Comparison of ENCODE assay signal across 13 cellular contexts in the genomic region with DNA sequence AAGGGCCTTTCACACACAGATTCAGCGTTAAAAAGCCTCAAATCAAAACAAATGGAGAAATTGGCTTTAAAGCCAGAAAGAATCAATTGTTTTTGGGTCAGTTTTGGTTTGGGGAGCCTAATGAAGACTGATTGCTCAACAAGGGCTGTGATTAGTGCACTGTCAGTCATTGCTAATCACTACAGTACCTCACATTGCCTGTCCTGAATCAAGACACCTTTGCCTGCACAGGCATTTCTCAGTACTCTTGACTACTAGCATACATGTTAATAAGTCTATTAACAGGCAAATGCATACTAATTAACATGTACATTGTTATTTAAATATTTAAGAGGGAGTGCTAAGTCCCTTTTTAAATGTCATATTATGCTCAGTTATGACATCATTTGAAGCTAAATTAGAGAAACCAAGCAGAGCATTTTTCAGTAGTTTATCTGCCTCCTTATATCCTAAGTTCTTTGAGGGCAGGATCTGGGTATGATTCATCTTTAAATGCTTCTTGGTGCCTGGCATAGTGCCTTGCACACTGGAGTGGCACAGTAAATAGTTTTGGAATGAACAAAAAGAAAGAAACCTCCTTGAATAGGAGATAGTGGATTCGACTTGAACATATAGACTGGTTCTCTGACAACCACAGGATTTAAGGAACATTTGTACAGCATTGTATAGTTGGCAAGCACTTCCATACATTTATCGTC. TPM values are rescaled to one million over a fixed set of nuclear protein-coding genes. Genes with fewer than 3 reads are reported as not detected.
A peak's percentile ranks its signal among the peaks of the same experiment; 100 is the strongest.
DNase-seq lines count a peak whose midpoint lies in the region; ATAC-seq, FAIRE-seq and TF ChIP-seq lines count a peak whose summit lies in the region.
"Had no signal": no experiment of that assay in that cellular context is flagged by ENCODE, and none has a peak within 500 bp of the region (broad histone marks: within the 10 kb centered on the region; RNA-seq: fewer than 3 reads in every experiment).

No MANE protein-coding gene starts in this region.

- CTCF ChIA-PET in PC-3 (lab: Charles Lee) (no interaction called here), endothelial cell of umbilical vein (lab: Charles Lee) (interaction anchor here (0.7 to 1.2 kb wide), 2 partner anchors 70 to 123 kb away, joined by 4 to 5 read pairs; no protein-coding TSS in a partner anchor)

- POLR2A ChIA-PET in PC-3 (lab: Charles Lee; ENCODE audit: unreplicated experiment) (no interaction called here), endothelial cell of umbilical vein (lab: Charles Lee) (interaction anchor here (0.6 to 1.2 kb wide), 2 partner anchors 9 to 213 kb away, joined by 3 to 4 read pairs; no protein-coding TSS in a partner anchor)

- H3K27ac ChIP-seq in PC-3 (ENCODE audit: low read length) (no peak overlapping the region), endothelial cell of umbilical vein (ENCODE audit: insufficient read depth, low read depth, low read length) (no peak overlapping the region), pancreas (no peak overlapping the region)

- peak; percentile 80 for DNase-seq in AG10803 (ENCODE audit: low read depth)
- DNase-seq in PC-3, result peak; percentile 65
- DNase-seq in endothelial cell of umbilical vein (ENCODE audit: low read depth, low spot score), result peak; percentile 24
- no peak for DNase-seq in mesothelial cell of epicardium (ENCODE audit: low spot score in 2 of 2, unreplicated experiment in 2 of 2)
- DNase-seq in NCI-H748 treated with DMSO at 0.1 percent for 48 hours (lab: John Stamatoyannopoulos, UW), result no peak
- no peak for DNase-seq in stimulated activated naive CD8-positive, alpha-beta T cell treated with anti-CD3 and anti-CD28 coated beads, Interleukin-15, Interleukin-2, amounts not matched to agents 100 U/mL and 50 U/mL, for 24 hours
- DNase-seq in pancreas, result no peak
- no peak for DNase-seq in activated T-cell treated with anti-CD3 and anti-CD28 coated beads, Interleukin-2, amount 50 U/mL, for 72 hours
- DNase-seq: activated CD8-positive, alpha-beta T cell treated with anti-CD3 and anti-CD28 coated beads for 36 hours; erythroblast; occipital lobe; SIG-M5 had no signal

- H3F3A ChIP-seq in PC-3 (ENCODE audit: low read length, unreplicated experiment), result peaks cover 17% of the 10 kb centered on the region

- 0 out of 2 replicates have a peak, but pooled peaks cover 9% of the 10 kb centered on the region for H3K9me3 ChIP-seq in PC-3 (ENCODE audit: low read length)
- H3K9me3 ChIP-seq in endothelial cell of umbilical vein (replicated peaks; ENCODE audit: control insufficient read depth, insufficient read depth, low read length), result no peaks in the 10 kb centered on the region
- no peaks in the 10 kb centered on the region for H3K9me3 ChIP-seq in pancreas

- WGBS in pancreas, 2 donors, result 67 to 68% methylated on average over 3 of the region's 3 CpGs

- H3K27me3 ChIP-seq in PC-3 (ENCODE audit: low read length) (no peaks in the 10 kb centered on the region), endothelial cell of umbilical vein (ENCODE audit: control insufficient read depth in 2 of 2, insufficient read depth in 2 of 2, low read length in 2 of 2) (no peaks in the 10 kb centered on the region), pancreas (no peaks in the 10 kb centered on the region)

- H3K9me1 ChIP-seq in endothelial cell of umbilical vein (replicated peaks; ENCODE audit: control insufficient read depth, extremely low read depth, insufficient read depth, low read length), result no peaks in the 10 kb centered on the region

- dilution Hi-C loops in endothelial cell of umbilical vein (cut with MboI; ENCODE audit: extremely low pct_ligation_motif_present, low sequenced_read_pairs), result no loop called here

- FAIRE-seq in endothelial cell of umbilical vein (lab: Jason Lieb, UNC) (no peak), pancreas (lab: Jason Lieb, UNC) (no peak)

- peak overlapping the region; percentile 78 for H3K27ac Mint-ChIP-seq in mesothelial cell of epicardium
- no peak overlapping the region for H3K27ac Mint-ChIP-seq in activated T-cell treated with anti-CD3 and anti-CD28 coated beads, Interleukin-2, amount 50 U/mL, for 72 hours
- H3K27ac Mint-ChIP-seq: activated CD8-positive, alpha-beta T cell treated with anti-CD3 and anti-CD28 coated beads for 36 hours; memory B cell had no signal

- no peak overlapping the region for H3K4me3 Mint-ChIP-seq in mesothelial cell of epicardium
- no peak overlapping the region for H3K4me3 Mint-ChIP-seq in activated T-cell treated with anti-CD3 and anti-CD28 coated beads, Interleukin-2, amount 50 U/mL, for 72 hours
- H3K4me3 Mint-ChIP-seq: activated CD8-positive, alpha-beta T cell treated with anti-CD3 and anti-CD28 coated beads for 36 hours; memory B cell had no signal

- no peak; the same call in 1 of the 2 replicates for ATAC-seq in PC-3
- ATAC-seq in stimulated activated naive CD8-positive, alpha-beta T cell treated with anti-CD3 and anti-CD28 coated beads, Interleukin-15, Interleukin-2, amounts not matched to agents 100 U/mL and 50 U/mL, for 24 hours, result no peak
- ATAC-seq in pancreas, result no peak
- ATAC-seq in activated T-cell treated with anti-CD3 and anti-CD28 coated beads, Interleukin-2, amount 50 U/mL, for 72 hours (replicated peaks in 1 of 2), result no peak
- ATAC-seq: activated CD8-positive, alpha-beta T cell treated with anti-CD3 and anti-CD28 coated beads for 36 hours had no signal

- H4K20me1 ChIP-seq in PC-3 (ENCODE audit: low read length) (no peaks in the 10 kb centered on the region), endothelial cell of umbilical vein (replicated peaks; ENCODE audit: control insufficient read depth, extremely low read depth, insufficient read depth, low read length) (no peaks in the 10 kb centered on the region)

- TF ChIP-seq CTCF in AG10803 (conservative IDR thresholded peaks at IDR 0.05; ENCODE audit: low read length) (no peak), PC-3 (conservative IDR thresholded peaks at IDR 0.05; ENCODE audit: low read depth, low read length) (no peak), endothelial cell of umbilical vein (IDR thresholded peaks at IDR 0.05; ENCODE audit: extremely low read depth in 1 of 2, insufficient read depth in 1 of 2, low read depth in 1 of 2, low read length in 2 of 2) (no peak), mesothelial cell of epicardium (IDR thresholded peaks at IDR 0.05; ENCODE audit: unreplicated experiment) (no peak), pancreas (IDR thresholded peaks at IDR 0.05) (no peak)

- H3K4me1 Mint-ChIP-seq in mesothelial cell of epicardium, result peaks cover 23% of the 10 kb centered on the region
- H3K4me1 Mint-ChIP-seq in activated T-cell treated with anti-CD3 and anti-CD28 coated beads, Interleukin-2, amount 50 U/mL, for 72 hours (ENCODE audit: low read depth), result no peaks in the 10 kb centered on the region
- H3K4me1 Mint-ChIP-seq: memory B cell had no signal

- H3K9ac ChIP-seq in PC-3 (ENCODE audit: low read length), result no peak overlapping the region
- H3K9ac ChIP-seq in endothelial cell of umbilical vein (replicated peaks; ENCODE audit: extremely low read depth, insufficient read depth, low read length), result no peak overlapping the region

- H2AFZ ChIP-seq in PC-3 (ENCODE audit: low read length), result no peak overlapping the region
- no peak overlapping the region for H2AFZ ChIP-seq in endothelial cell of umbilical vein (ENCODE audit: low read depth, low read length)

- H3K36me3 Mint-ChIP-seq in mesothelial cell of epicardium, result peaks cover 18% of the 10 kb centered on the region
- peaks cover 3 to 5% of the 10 kb centered on the region in 2 donors for H3K36me3 Mint-ChIP-seq in activated T-cell treated with anti-CD3 and anti-CD28 coated beads, Interleukin-2, amount 50 U/mL, for 72 hours (ENCODE audit: insufficient read depth in 2 of 2)

- intact Hi-C loops in PC-3 (cut with micrococcal nuclease), result no loop called here
- intact Hi-C loops in endothelial cell of umbilical vein (cut with micrococcal nuclease), result no loop called here
- intact Hi-C loops in pancreas (cut with DNase I), result no loop called here

- H3K9me2 ChIP-seq in PC-3 (replicated peaks; ENCODE audit: low read length), result no peaks in the 10 kb centered on the region

- H3K4me3 ChIP-seq in AG10803 (ENCODE audit: low read length) (no peak overlapping the region), PC-3 (ENCODE audit: low read length) (no peak overlapping the region), endothelial cell of umbilical vein (replicated peaks in 1 of 3; ENCODE audit: insufficient read depth in 1 of 3, low read depth in 1 of 3, low read length in 3 of 3) (no peak overlapping the region), pancreas (no peak overlapping the region)

- H3K9me3 Mint-ChIP-seq in mesothelial cell of epicardium, result peaks cover 16% of the 10 kb centered on the region
- H3K9me3 Mint-ChIP-seq in activated T-cell treated with anti-CD3 and anti-CD28 coated beads, Interleukin-2, amount 50 U/mL, for 72 hours, result peaks cover 3 to 8% of the 10 kb centered on the region in 2 donors

- H3K4me1 ChIP-seq in PC-3 (ENCODE audit: insufficient read depth, low read length), result peaks cover 54% of the 10 kb centered on the region
- peaks cover 16% of the 10 kb centered on the region for H3K4me1 ChIP-seq in endothelial cell of umbilical vein (ENCODE audit: control insufficient read depth, extremely low read depth, insufficient read depth, low read length)
- H3K4me1 ChIP-seq in pancreas, result peaks cover 0 to 4% (median 0%) of the 10 kb centered on the region in 3 donors

- TF ChIP-seq POLR2A in endothelial cell of umbilical vein (IDR thresholded peaks at IDR 0.05; ENCODE audit: low read depth, low read length), result no peak

- H3K4me2 ChIP-seq in PC-3 (ENCODE audit: low read length), result peak overlapping the region; percentile 42
- H3K4me2 ChIP-seq in endothelial cell of umbilical vein (ENCODE audit: insufficient read depth, low read length), result no peak overlapping the region

- no peaks in the 10 kb centered on the region for H3K27me3 Mint-ChIP-seq in mesothelial cell of epicardium (ENCODE audit: low read depth)
- H3K27me3 Mint-ChIP-seq in activated T-cell treated with anti-CD3 and anti-CD28 coated beads, Interleukin-2, amount 50 U/mL, for 72 hours (ENCODE audit: low read depth), result peaks cover 22% of the 10 kb centered on the region

- H3K79me2 ChIP-seq in PC-3 (ENCODE audit: low read length), result no peaks in the 10 kb centered on the region
- H3K79me2 ChIP-seq in endothelial cell of umbilical vein (ENCODE audit: control insufficient read depth, insufficient read depth, low read length), result peaks cover 17% of the 10 kb centered on the region

- no TSS peak for BruUV-seq in PC-3 (replicated peaks; lab: Mats Ljungman, UMichigan)
- BruUV-seq in endothelial cell of umbilical vein (replicated peaks; lab: Mats Ljungman, UMichigan), result no TSS peak

- H3K36me3 ChIP-seq in PC-3 (ENCODE audit: low read depth, low read length) (no peaks in the 10 kb centered on the region), endothelial cell of umbilical vein (ENCODE audit: control insufficient read depth in 2 of 2, extremely low read depth in 1 of 2, insufficient read depth in 2 of 2, low read length in 2 of 2) (peaks cover 0 to 2% of the 10 kb centered on the region in 2 experiments), pancreas (no peaks in the 10 kb centered on the region)

RNA-seq across cellular contexts. Expression of gene CCN1, which starts 25.8 kb away (rescaled TPM):
- total RNA-seq in PC-3 (2014; rRNA removed) (85.4 and 123 TPM in 2 replicates), endothelial cell of umbilical vein (899 and 1,036 TPM in 2 replicates), mesothelial cell of epicardium (731 to 797 TPM (median 760 TPM) in 3 replicates), pancreas (10 to 100 TPM; 11.5 to 37.7 (median 19.1) TPM)
- polyA plus RNA-seq in endothelial cell of umbilical vein (462 and 516 TPM in 2 replicates), pancreas (10 to 100 TPM; 17.0 to 54.6 TPM)
- polyA plus RNA-seq in endothelial cell of umbilical vein (2011; cell fraction: cytosol; rRNA removed), result 1,025 and 1,084 TPM in 2 replicates
- polyA plus RNA-seq in endothelial cell of umbilical vein (2011; cell fraction: nucleus; rRNA removed), result 1,068 and 1,375 TPM in 2 replicates
- 928 and 992 TPM in 2 replicates for polyA plus RNA-seq in endothelial cell of umbilical vein (2012)
- polyA minus RNA-seq in endothelial cell of umbilical vein, result 488 and 545 TPM in 2 replicates
- polyA minus RNA-seq in endothelial cell of umbilical vein (2011; cell fraction: cytosol; rRNA and poly(A)+ RNA removed), result 28.7 TPM
- polyA minus RNA-seq in endothelial cell of umbilical vein (2011; cell fraction: nucleus; rRNA and poly(A)+ RNA removed), result 275 and 431 TPM in 2 replicates
- under 1 TPM in 1 of 2 donors, not detected in 1; 0.16 TPM for total RNA-seq in activated T-cell treated with anti-CD3 and anti-CD28 coated beads, Interleukin-2, amount 50 U/mL, for 72 hours

Comparison
In these comparisons a context has a peak if more than half of its experiments do, and no peak if none do; other contexts are left out.
1. DNase-seq: peak in AG10803 (single experiment), PC-3 (single experiment) and endothelial cell of umbilical vein (single experiment); none in mesothelial cell of epicardium (0 of 2), NCI-H748 treated with DMSO at 0.1 percent for 48 hours (single experiment), stimulated activated naive CD8-positive, alpha-beta T cell treated with anti-CD3 and anti-CD28 coated beads, Interleukin-15, Interleukin-2, amounts not matched to agents 100 U/mL and 50 U/mL, for 24 hours (single experiment), pancreas (0 of 6) and activated T-cell treated with anti-CD3 and anti-CD28 coated beads, Interleukin-2, amount 50 U/mL, for 72 hours (0 of 2).
2. RNA of gene CCN1, which starts 25.8 kb away (total RNA-seq): 899 to 1,036 TPM in endothelial cell of umbilical vein, 731 to 797 TPM in mesothelial cell of epicardium, 85.4 to 123 TPM in PC-3 and 11.5 to 37.7 TPM in pancreas; 0.16 TPM in activated T-cell treated with anti-CD3 and anti-CD28 coated beads, Interleukin-2, amount 50 U/mL, for 72 hours; every median in the first group is over 10 times any median in the second.